In the genomic region with DNA sequence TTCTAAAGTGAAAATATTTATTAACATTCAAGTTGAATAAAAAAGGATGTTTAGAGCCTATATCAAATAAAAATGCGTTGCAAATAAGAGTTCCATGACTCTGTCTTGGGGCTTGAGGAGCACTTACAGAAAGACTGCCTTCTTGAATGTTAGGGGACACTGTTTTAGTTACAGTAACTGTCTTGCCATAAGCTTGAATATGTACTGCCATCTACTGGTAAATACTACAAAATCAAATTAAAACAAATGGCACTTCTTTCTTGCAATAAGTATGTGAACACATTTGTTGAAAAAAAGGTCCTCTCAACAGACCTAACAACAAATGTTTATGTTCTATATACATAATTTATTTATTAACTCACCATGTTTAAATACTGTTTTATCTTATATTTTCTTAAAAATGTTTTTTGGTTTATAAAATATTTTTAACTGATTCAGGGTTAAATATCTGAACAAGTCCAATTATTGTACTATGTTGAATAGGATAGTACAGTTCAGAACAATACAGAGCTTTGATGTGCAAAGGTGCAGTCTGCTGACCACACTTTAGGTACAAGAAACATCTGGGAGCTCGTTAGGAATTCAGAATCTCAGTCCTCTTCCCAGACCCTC, we compare ENCODE assay signal across 8 cellular contexts.
DNase-seq lines count a peak whose midpoint lies in the region; ATAC-seq and TF ChIP-seq lines count a peak whose summit lies in the region.

No MANE protein-coding gene starts in this region.

- no peak overlapping the region for H3K4me3 ChIP-seq in BJ (ENCODE audit: low read depth, low read length)
- no peak overlapping the region for H3K4me3 ChIP-seq in foreskin fibroblast (ENCODE audit: low read depth in 1 of 2, low read length in 2 of 2)

- POLR2A ChIA-PET in BJ (lab: Charles Lee): no interaction called here

- TF ChIP-seq CTCF in BJ (IDR thresholded peaks at IDR 0.05; ENCODE audit: insufficient read depth, low read depth, low read length) (peak; percentile 40), LNCAP (IDR thresholded peaks at IDR 0.05) (peak; percentile 28; the same call in 1 of the 2 replicates), foreskin fibroblast (IDR thresholded peaks at IDR 0.05; ENCODE audit: low read depth, low read length) (peak; percentile 20), type B pancreatic cell (conservative IDR thresholded peaks at IDR 0.05) (peak; percentile 79)

- no peak overlapping the region for H3K4me3 Mint-ChIP-seq in type B pancreatic cell
- no peak overlapping the region for H3K4me3 Mint-ChIP-seq in effector memory CD8-positive, alpha-beta T cell

- no peaks in the 10 kb centered on the region for H3K36me3 ChIP-seq in BJ (ENCODE audit: control insufficient read depth, insufficient read depth, low read length)

- no peaks in the 10 kb centered on the region for H3K36me3 Mint-ChIP-seq in type B pancreatic cell
- H3K36me3 Mint-ChIP-seq in effector memory CD8-positive, alpha-beta T cell (ENCODE audit: insufficient read depth): no peaks in the 10 kb centered on the region

- DNase-seq in BJ (ENCODE audit: low read depth) (no peak), RKO (ENCODE audit: low spot score) (peak; percentile 77), foreskin fibroblast (peak in 1 of 2 donors; percentile 10), type B pancreatic cell (ENCODE audit: extremely low spot score, unreplicated experiment) (no peak), UCSD-AML1 (lab: John Stamatoyannopoulos, UW; ENCODE audit: unreplicated experiment) (no peak)
- no peak for DNase-seq in effector memory CD8-positive, alpha-beta T cell

- H3K27me3 Mint-ChIP-seq in type B pancreatic cell: no peaks in the 10 kb centered on the region
- H3K27me3 Mint-ChIP-seq in effector memory CD8-positive, alpha-beta T cell: no peaks in the 10 kb centered on the region

- no peaks in the 10 kb centered on the region for H3K27me3 ChIP-seq in BJ (ENCODE audit: control insufficient read depth, insufficient read depth, low read length)

- no peaks in the 10 kb centered on the region for H3K9me3 Mint-ChIP-seq in type B pancreatic cell
- H3K9me3 Mint-ChIP-seq in effector memory CD8-positive, alpha-beta T cell: no peaks in the 10 kb centered on the region

- H3K4me1 Mint-ChIP-seq in type B pancreatic cell (ENCODE audit: unreplicated experiment): peaks cover 8% of the 10 kb centered on the region
- H3K4me1 Mint-ChIP-seq in effector memory CD8-positive, alpha-beta T cell (ENCODE audit: low read depth in 2 of 2): no peaks in the 10 kb centered on the region

- no peak overlapping the region for H3K27ac Mint-ChIP-seq in type B pancreatic cell
- no peak overlapping the region for H3K27ac Mint-ChIP-seq in effector memory CD8-positive, alpha-beta T cell

- CTCF ChIA-PET in BJ (lab: Yijun Ruan, JAX): interaction anchor here (0.8 to 1.4 kb wide), 2 partner anchors 11 to 12 kb away, joined by 3 to 5 read pairs; no protein-coding TSS in a partner anchor

- peak; percentile 61 for ATAC-seq in GM18909 (IDR thresholded peaks at IDR 0.05; ENCODE audit: poor library complexity, unreplicated experiment)
- ATAC-seq in effector memory CD8-positive, alpha-beta T cell (replicated peaks): no peak

Comparison
In these comparisons a context has a peak if more than half of its experiments do, and no peak if none do; other contexts are left out.
1. CTCF ChIP-seq: peak in every context shown above with its lines; median percentile 79 in type B pancreatic cell; 40 in BJ; 28 in LNCAP; 20 in foreskin fibroblast.